Comparison of ENCODE assay signal across 1 cellular context in genomic region chr1:1426496-1426960, GRCh38.
TF ChIP-seq lines count a peak whose summit lies in the region.

No MANE protein-coding gene starts in this region.

TF ChIP-seq in K562, 482 proteins besides CTCF, POLR2A, EP300 and RAD21:
- TF ChIP-seq ARID3B (CRISPR knock-in tag; IDR thresholded peaks at IDR 0.05; ENCODE audit: borderline replicate concordance) (no peak), ZNF224 (CRISPR knock-in tag; IDR thresholded peaks at IDR 0.05) (no peak), HDAC3 (IDR thresholded peaks at IDR 0.05; ENCODE audit: borderline replicate concordance, partially characterized antibody) (no peak), TFAP4 (CRISPR knock-in tag; IDR thresholded peaks at IDR 0.05; ENCODE audit: borderline replicate concordance) (peak; percentile 64; the same call in 1 of the 2 replicates), OTX1 (CRISPR knock-in tag; IDR thresholded peaks at IDR 0.05) (no peak), PCBP1 (IDR thresholded peaks at IDR 0.05; ENCODE audit: low read depth, low read length, poor library complexity, severe bottlenecking) (peak; percentile 22), ZBTB7A (IDR thresholded peaks at IDR 0.05; ENCODE audit: borderline replicate concordance, control insufficient read depth, low read depth, low read length) (0 out of 2 replicates have a peak, but pooled peaks have one; percentile 11), ZBTB9 (CRISPR knock-in tag; IDR thresholded peaks at IDR 0.05) (no peak), ZBTB49 (CRISPR knock-in tag; IDR thresholded peaks at IDR 0.05; ENCODE audit: borderline replicate concordance) (no peak), ZFPM2 (CRISPR knock-in tag; IDR thresholded peaks at IDR 0.05) (no peak), DDX20 (tag; IDR thresholded peaks at IDR 0.05; ENCODE audit: low read depth) (no peak), THAP7 (CRISPR knock-in tag; IDR thresholded peaks at IDR 0.05) (no peak), DIDO1 (tag; IDR thresholded peaks at IDR 0.05; ENCODE audit: low read depth) (no peak), ZNF384 (IDR thresholded peaks at IDR 0.05; ENCODE audit: low read depth, low read length) (no peak), ELF1 (tag; IDR thresholded peaks at IDR 0.05) (no peak), ARID3A (IDR thresholded peaks at IDR 0.05; ENCODE audit: borderline replicate concordance, low read depth, low read length) (no peak), ZNF217 (CRISPR knock-in tag; IDR thresholded peaks at IDR 0.05) (no peak), ZNF830 (CRISPR knock-in tag; IDR thresholded peaks at IDR 0.05) (no peak), MAZ (CRISPR knock-in tag; conservative IDR thresholded peaks at IDR 0.05 in 1 of 2, IDR thresholded peaks at IDR 0.05 in 1 of 2) (0 out of 4 replicates have a peak, but pooled peaks of 1 of the 2 experiments have one; percentile 8)
